In the genomic region with DNA sequence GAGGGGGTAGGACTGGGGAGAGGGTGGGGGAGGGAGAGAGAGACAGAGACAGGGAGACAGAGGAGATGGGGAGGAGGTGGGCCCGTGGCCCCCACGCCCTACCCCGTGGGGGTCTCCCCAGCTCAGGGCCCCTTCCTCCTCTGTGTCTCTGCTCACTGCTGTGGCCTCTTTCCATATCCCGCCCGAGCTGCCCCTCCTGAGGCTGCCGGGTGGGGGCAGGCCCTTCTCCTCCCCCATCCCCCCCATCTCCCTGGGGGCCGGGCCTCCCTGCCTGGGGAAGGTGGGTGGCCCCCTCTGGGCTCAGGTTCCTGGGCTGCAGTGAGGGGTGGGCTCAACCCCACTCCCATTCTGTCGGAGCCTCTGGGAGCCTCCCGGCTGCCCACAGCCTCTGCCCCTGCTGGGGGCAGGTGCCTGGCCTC, we compare ENCODE assay signal across 8 cellular contexts. TPM values are rescaled to one million over a fixed set of nuclear protein-coding genes. Genes with fewer than 3 reads are reported as not detected.
DNase-seq lines count a peak whose midpoint lies in the region; ATAC-seq and TF ChIP-seq lines count a peak whose summit lies in the region.

No MANE protein-coding gene starts in this region.

- peak; percentile 32 for DNase-seq in activated naive CD4-positive, alpha-beta T cell treated with Interleukin-2 at 50 U/mL for 16 hours
- DNase-seq in activated naive CD4-positive, alpha-beta T cell (lab: John Stamatoyannopoulos, UW): no peak
- DNase-seq in thyroid gland: no peak
- DNase-seq in stimulated activated CD4-positive, alpha-beta T cell treated with anti-CD3 and anti-CD28 coated beads, Interleukin-4, amount 100 ng/mL, for 4 hours: no peak
- DNase-seq in NCI-H1105 treated with DMSO at 0.1 percent for 48 hours (lab: John Stamatoyannopoulos, UW): no peak
- no peak for DNase-seq in NCI-H2171 treated with DMSO at 0.1 percent for 48 hours (lab: John Stamatoyannopoulos, UW)

- no peak for TF ChIP-seq CTCF in thyroid gland (IDR thresholded peaks at IDR 0.05)

- peak overlapping the region in 2 of 3 donors; percentile 61 to 74 for H3K27ac ChIP-seq in thyroid gland

- no peaks in the 10 kb centered on the region for H3K9me3 ChIP-seq in thyroid gland

- no peak for TF ChIP-seq POLR2A in thyroid gland (IDR thresholded peaks at IDR 0.05)

- H3K27me3 ChIP-seq in thyroid gland: peaks cover 6% of the 10 kb centered on the region

- WGBS in thyroid gland, 2 donors: 40 to 41% methylated on average over 7 to 8 of the region's 9 CpGs

- H3K36me3 ChIP-seq in thyroid gland: no peaks in the 10 kb centered on the region

- ATAC-seq in HG03354 (IDR thresholded peaks at IDR 0.05; ENCODE audit: poor library complexity, severe bottlenecking, unreplicated experiment): peak; percentile 15
- ATAC-seq in esophagus mucosa: peak; percentile 5

- no peak overlapping the region for H3K4me3 ChIP-seq in thyroid gland (replicated peaks in 1 of 3)

- H3K4me1 ChIP-seq in thyroid gland: peaks cover 14 to 27% of the 10 kb centered on the region in 2 donors

- intact Hi-C loops in thyroid gland (cut with DNase I): no loop called here

RNA-seq across cellular contexts. Expression of a gene that starts 0.3 kb away (rescaled TPM):
- total RNA-seq in esophagus mucosa (0.20 TPM), thyroid gland (1 to 10 TPM in 2 of 4 donors, under 1 TPM in 2; 0.49 to 2.3 (median 1.1) TPM)

RNA-seq across cellular contexts. Expression of a gene that starts 10.5 kb away (rescaled TPM):
- total RNA-seq in esophagus mucosa (not detected), thyroid gland (under 1 TPM in 1 of 4 donors, not detected in 3; 0.13 TPM)

RNA-seq across cellular contexts. Expression of a gene that starts 50.0 kb away (rescaled TPM):
- not detected for total RNA-seq in esophagus mucosa
- total RNA-seq in thyroid gland: 1 to 10 TPM in 2 of 4 donors, under 1 TPM in 1, not detected in 1; 0.78 to 5.7 (median 1.1) TPM
